8 cellular contexts compared by ENCODE assay signal in the genomic region with DNA sequence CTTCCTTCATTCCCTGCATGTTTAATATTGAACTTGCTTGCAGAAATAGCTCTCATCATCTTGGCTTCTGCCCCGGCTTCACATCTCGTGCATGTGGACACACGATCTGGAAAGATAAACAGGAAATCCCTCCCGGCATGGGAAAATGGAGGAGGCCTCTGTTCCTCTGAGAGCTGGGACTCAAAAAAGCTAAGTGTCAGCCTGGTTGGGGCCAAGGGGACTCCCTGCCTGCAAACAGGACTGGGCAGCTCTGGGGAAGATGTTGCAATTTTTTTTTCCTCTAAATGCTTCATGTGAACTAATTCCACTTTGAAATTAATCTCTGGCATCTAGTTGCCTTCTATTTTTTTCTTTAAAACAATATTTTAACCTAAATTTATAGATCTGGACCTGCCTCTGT. TPM values are rescaled to one million over a fixed set of nuclear protein-coding genes. Genes with fewer than 3 reads are reported as not detected.
DNase-seq lines count a peak whose midpoint lies in the region; ATAC-seq and TF ChIP-seq lines count a peak whose summit lies in the region.

No MANE protein-coding gene starts in this region.

- no peak overlapping the region for H3K4me3 ChIP-seq in SJSA1
- H3K4me3 ChIP-seq in stomach = no peak overlapping the region

- WGBS in stomach, 5 donors = 5 to 19% (median 13%) methylated on average over 4 of the region's 4 CpGs

- H3K36me3 ChIP-seq in SJSA1 (no peaks in the 10 kb centered on the region), stomach (no peaks in the 10 kb centered on the region)

- H3K27me3 ChIP-seq in SJSA1 (replicated peaks) = no peaks in the 10 kb centered on the region
- no peaks in the 10 kb centered on the region for H3K27me3 ChIP-seq in stomach

- no peak for TF ChIP-seq CTCF in stomach (IDR thresholded peaks at IDR 0.05)

- TF ChIP-seq EP300 in stomach (IDR thresholded peaks at IDR 0.05) = no peak

- ATAC-seq in left cardiac atrium (peak; percentile 83 to 88), HG02763 (IDR thresholded peaks at IDR 0.05; ENCODE audit: unreplicated experiment) (no peak), GM19035 (IDR thresholded peaks at IDR 0.05; ENCODE audit: unreplicated experiment) (no peak), GM21528 (IDR thresholded peaks at IDR 0.05; ENCODE audit: low FRiP score, unreplicated experiment) (no peak)

- peak; percentile 91 for DNase-seq in HPDE6-E6E7 (ENCODE audit: extremely low spot score)
- DNase-seq in SJSA1 (ENCODE audit: low read depth in 1 of 2, low spot score in 2 of 2) = peak; percentile 77 to 86
- peak; percentile 68 for DNase-seq in left cardiac atrium
- DNase-seq in stomach = peak; percentile 45
- DNase-seq in stimulated activated CD4-positive, alpha-beta T cell treated with anti-CD3 and anti-CD28 coated beads, Interleukin-12 subunit alpha, Interleukin-12 subunit beta, amount 100 ng/mL, for 4 hours = no peak

- H3K9me3 ChIP-seq in SJSA1 (replicated peaks) (no peaks in the 10 kb centered on the region), stomach (no peaks in the 10 kb centered on the region)

- peak overlapping the region; percentile 57 for H3K27ac ChIP-seq in SJSA1
- H3K27ac ChIP-seq in stomach = peak overlapping the region in 2 of 5 donors; percentile 34 to 58

- TF ChIP-seq POLR2A in stomach (IDR thresholded peaks at IDR 0.05) = no peak

- H3K4me1 ChIP-seq in SJSA1 (replicated peaks) = peaks cover 60% of the 10 kb centered on the region
- peaks cover 15 to 45% (median 24%) of the 10 kb centered on the region in 4 donors for H3K4me1 ChIP-seq in stomach

- intact Hi-C loops in left cardiac atrium (cut with DNase I) (no loop called here), stomach (cut with DNase I; ENCODE audit: low total_unique reads) (no loop called here)

RNA-seq across cellular contexts. Expression of gene ITPRIPL2, which starts 24.8 kb away (rescaled TPM):
- total RNA-seq in SJSA1 (2014; rRNA removed; shearing (Covaris generic)) = 30.5 and 34.0 TPM in 2 replicates
- total RNA-seq in left cardiac atrium (10 to 100 TPM; 23.3 to 40.7 TPM), stomach (10 to 100 TPM; 10.3 to 48.7 (median 36.8) TPM)
- 10 to 100 TPM in 1 of 3 donors, 1 to 10 TPM in 2; 7.6 to 14.1 (median 9.9) TPM for polyA plus RNA-seq in stomach

RNA-seq across cellular contexts. Expression of gene SYT17, which starts 29.4 kb away (rescaled TPM):
- total RNA-seq in SJSA1 (2014; rRNA removed; shearing (Covaris generic)) = 0.29 and 0.88 TPM in 2 replicates
- total RNA-seq in left cardiac atrium (1 to 10 TPM in 1 of 2 donors, under 1 TPM in 1; 0.52 to 1.4 TPM), stomach (10 to 100 TPM in 4 of 5 donors, 1 to 10 TPM in 1; 8.1 to 37.1 (median 18.7) TPM)
- 1 to 10 TPM; 2.9 to 4.4 (median 3.4) TPM for polyA plus RNA-seq in stomach

Comparison
In these comparisons a context has a peak if more than half of its experiments do, and no peak if none do; other contexts are left out.
1. ATAC-seq: peak in left cardiac atrium (2 of 2); none in HG02763 (single experiment), GM19035 (single experiment) and GM21528 (single experiment).